1 cellular context compared by ENCODE assay signal in the genomic region with DNA sequence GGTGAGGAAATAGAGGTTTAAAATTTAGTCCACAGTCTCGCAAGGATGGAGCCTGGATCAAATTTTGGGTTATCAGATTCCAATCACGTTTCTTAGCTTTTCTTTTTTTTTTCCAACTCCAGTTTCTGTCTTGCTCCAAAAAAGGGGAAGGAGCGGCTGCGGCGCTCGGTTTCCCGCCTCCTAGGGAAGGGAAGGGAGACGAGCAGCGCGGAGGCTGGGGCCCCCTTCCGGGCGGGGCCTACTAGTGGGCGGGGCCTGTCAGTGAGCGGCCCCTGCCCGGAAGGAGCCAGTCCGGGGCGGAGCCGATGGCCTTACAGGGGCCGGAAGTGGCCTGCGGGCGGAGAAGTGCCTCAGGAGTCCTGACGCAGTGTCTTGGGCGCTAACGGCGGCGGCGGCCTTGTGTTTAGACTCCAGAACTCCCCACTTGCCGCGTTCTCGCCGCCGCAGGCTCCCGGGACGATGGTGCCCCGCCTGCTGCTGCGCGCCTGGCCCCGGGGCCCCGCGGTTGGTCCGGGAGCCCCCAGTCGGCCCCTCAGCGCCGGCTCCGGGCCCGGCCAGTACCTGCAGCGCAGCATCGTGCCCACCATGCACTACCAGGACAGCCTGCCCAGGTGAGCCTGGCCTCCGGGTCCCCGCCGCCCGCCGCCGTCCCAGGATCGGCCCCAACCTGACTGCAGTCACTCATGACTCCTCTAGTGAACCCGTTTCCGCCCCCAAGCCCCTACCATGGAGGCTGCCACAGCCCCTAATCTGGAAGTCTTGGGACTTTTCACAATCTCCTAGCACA.
A peak's percentile ranks its signal among the peaks of the same experiment; 100 is the strongest.
TF ChIP-seq lines count a peak whose summit lies in the region.

A gene (plus strand): TSS at position 340 of the 787 bp plus-strand sequence. CDS start 120 bp downstream, at position 460.

TF ChIP-seq in H1, 55 proteins besides CTCF, POLR2A, EP300 and RAD21 (continued from another document):
- TF ChIP-seq CHD1 (IDR thresholded peaks at IDR 0.05; ENCODE audit: low read depth, low read length): peak; percentile 44; the same call in 1 of the 2 replicates
- TF ChIP-seq ASH2L (IDR thresholded peaks at IDR 0.05; ENCODE audit: low read length): peak; percentile 81
- TF ChIP-seq, protein P1, sequence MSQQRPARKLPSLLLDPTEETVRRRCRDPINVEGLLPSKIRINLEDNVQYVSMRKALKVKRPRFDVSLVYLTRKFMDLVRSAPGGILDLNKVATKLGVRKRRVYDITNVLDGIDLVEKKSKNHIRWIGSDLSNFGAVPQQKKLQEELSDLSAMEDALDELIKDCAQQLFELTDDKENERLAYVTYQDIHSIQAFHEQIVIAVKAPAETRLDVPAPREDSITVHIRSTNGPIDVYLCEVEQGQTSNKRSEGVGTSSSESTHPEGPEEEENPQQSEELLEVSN (IDR thresholded peaks at IDR 0.05): peak; percentile 76
- no peak for TF ChIP-seq CREB1 (IDR thresholded peaks at IDR 0.05)
- TF ChIP-seq RFX5 (IDR thresholded peaks at IDR 0.05; ENCODE audit: borderline replicate concordance, low read depth, low read length): no peak
- TF ChIP-seq KDM5A (IDR thresholded peaks at IDR 0.05; ENCODE audit: low read length): 0 out of 2 replicates have a peak, but pooled peaks have one; percentile 39
- TF ChIP-seq MAFK (IDR thresholded peaks at IDR 0.05; ENCODE audit: low read depth, low read length): no peak
- no peak for TF ChIP-seq KDM1A (IDR thresholded peaks at IDR 0.05; ENCODE audit: borderline replicate concordance, low read length)
- TF ChIP-seq CBX5 (IDR thresholded peaks at IDR 0.05; ENCODE audit: low read depth, low read length): no peak
- TF ChIP-seq YY1 (IDR thresholded peaks at IDR 0.05; ENCODE audit: low read depth, low read length): peak; percentile 48; the same call in 1 of the 2 replicates
- no peak for TF ChIP-seq FOSL1 (IDR thresholded peaks at IDR 0.05; ENCODE audit: insufficient read depth, low read depth, low read length)
- TF ChIP-seq, protein P2, sequence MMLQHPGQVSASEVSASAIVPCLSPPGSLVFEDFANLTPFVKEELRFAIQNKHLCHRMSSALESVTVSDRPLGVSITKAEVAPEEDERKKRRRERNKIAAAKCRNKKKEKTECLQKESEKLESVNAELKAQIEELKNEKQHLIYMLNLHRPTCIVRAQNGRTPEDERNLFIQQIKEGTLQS (IDR thresholded peaks at IDR 0.05; ENCODE audit: insufficient read depth, low read depth, low read length): no peak
- TF ChIP-seq SUZ12 (IDR thresholded peaks at IDR 0.05; ENCODE audit: low read length): no peak
- peak; percentile 66; the same call in 1 of the 2 replicates for TF ChIP-seq SP1 (IDR thresholded peaks at IDR 0.05; ENCODE audit: low read depth, low read length)
- no peak for TF ChIP-seq CHD2 (IDR thresholded peaks at IDR 0.05; ENCODE audit: low read length)
- TF ChIP-seq TBP (IDR thresholded peaks at IDR 0.05; ENCODE audit: low read depth, low read length): peak; percentile 69
- peak; percentile 56 for TF ChIP-seq CTBP2 (IDR thresholded peaks at IDR 0.05; ENCODE audit: borderline replicate concordance, insufficient read depth, insufficient read length, low read length)
- TF ChIP-seq BRCA1 (IDR thresholded peaks at IDR 0.05; ENCODE audit: low read depth, low read length): no peak
- TF ChIP-seq BCL11A (IDR thresholded peaks at IDR 0.05; ENCODE audit: low read depth in 2 of 2, low read length in 2 of 2): no peak
- no peak for TF ChIP-seq POU5F1 (IDR thresholded peaks at IDR 0.05; ENCODE audit: low read depth, low read length)
- TF ChIP-seq NANOG (IDR thresholded peaks at IDR 0.05; ENCODE audit: insufficient read depth, low read depth, low read length, poor library complexity, severe bottlenecking): no peak
- TF ChIP-seq EGR1 (IDR thresholded peaks at IDR 0.05; ENCODE audit: borderline replicate concordance, low read depth, low read length): peak; percentile 59
- no peak for TF ChIP-seq RXRA (IDR thresholded peaks at IDR 0.05; ENCODE audit: insufficient read depth, low read depth, low read length)
- no peak for TF ChIP-seq SP2 (IDR thresholded peaks at IDR 0.05; ENCODE audit: low read length)
- no peak for TF ChIP-seq TCF12 (IDR thresholded peaks at IDR 0.05; ENCODE audit: low read depth, low read length)
- TF ChIP-seq, protein P3, sequence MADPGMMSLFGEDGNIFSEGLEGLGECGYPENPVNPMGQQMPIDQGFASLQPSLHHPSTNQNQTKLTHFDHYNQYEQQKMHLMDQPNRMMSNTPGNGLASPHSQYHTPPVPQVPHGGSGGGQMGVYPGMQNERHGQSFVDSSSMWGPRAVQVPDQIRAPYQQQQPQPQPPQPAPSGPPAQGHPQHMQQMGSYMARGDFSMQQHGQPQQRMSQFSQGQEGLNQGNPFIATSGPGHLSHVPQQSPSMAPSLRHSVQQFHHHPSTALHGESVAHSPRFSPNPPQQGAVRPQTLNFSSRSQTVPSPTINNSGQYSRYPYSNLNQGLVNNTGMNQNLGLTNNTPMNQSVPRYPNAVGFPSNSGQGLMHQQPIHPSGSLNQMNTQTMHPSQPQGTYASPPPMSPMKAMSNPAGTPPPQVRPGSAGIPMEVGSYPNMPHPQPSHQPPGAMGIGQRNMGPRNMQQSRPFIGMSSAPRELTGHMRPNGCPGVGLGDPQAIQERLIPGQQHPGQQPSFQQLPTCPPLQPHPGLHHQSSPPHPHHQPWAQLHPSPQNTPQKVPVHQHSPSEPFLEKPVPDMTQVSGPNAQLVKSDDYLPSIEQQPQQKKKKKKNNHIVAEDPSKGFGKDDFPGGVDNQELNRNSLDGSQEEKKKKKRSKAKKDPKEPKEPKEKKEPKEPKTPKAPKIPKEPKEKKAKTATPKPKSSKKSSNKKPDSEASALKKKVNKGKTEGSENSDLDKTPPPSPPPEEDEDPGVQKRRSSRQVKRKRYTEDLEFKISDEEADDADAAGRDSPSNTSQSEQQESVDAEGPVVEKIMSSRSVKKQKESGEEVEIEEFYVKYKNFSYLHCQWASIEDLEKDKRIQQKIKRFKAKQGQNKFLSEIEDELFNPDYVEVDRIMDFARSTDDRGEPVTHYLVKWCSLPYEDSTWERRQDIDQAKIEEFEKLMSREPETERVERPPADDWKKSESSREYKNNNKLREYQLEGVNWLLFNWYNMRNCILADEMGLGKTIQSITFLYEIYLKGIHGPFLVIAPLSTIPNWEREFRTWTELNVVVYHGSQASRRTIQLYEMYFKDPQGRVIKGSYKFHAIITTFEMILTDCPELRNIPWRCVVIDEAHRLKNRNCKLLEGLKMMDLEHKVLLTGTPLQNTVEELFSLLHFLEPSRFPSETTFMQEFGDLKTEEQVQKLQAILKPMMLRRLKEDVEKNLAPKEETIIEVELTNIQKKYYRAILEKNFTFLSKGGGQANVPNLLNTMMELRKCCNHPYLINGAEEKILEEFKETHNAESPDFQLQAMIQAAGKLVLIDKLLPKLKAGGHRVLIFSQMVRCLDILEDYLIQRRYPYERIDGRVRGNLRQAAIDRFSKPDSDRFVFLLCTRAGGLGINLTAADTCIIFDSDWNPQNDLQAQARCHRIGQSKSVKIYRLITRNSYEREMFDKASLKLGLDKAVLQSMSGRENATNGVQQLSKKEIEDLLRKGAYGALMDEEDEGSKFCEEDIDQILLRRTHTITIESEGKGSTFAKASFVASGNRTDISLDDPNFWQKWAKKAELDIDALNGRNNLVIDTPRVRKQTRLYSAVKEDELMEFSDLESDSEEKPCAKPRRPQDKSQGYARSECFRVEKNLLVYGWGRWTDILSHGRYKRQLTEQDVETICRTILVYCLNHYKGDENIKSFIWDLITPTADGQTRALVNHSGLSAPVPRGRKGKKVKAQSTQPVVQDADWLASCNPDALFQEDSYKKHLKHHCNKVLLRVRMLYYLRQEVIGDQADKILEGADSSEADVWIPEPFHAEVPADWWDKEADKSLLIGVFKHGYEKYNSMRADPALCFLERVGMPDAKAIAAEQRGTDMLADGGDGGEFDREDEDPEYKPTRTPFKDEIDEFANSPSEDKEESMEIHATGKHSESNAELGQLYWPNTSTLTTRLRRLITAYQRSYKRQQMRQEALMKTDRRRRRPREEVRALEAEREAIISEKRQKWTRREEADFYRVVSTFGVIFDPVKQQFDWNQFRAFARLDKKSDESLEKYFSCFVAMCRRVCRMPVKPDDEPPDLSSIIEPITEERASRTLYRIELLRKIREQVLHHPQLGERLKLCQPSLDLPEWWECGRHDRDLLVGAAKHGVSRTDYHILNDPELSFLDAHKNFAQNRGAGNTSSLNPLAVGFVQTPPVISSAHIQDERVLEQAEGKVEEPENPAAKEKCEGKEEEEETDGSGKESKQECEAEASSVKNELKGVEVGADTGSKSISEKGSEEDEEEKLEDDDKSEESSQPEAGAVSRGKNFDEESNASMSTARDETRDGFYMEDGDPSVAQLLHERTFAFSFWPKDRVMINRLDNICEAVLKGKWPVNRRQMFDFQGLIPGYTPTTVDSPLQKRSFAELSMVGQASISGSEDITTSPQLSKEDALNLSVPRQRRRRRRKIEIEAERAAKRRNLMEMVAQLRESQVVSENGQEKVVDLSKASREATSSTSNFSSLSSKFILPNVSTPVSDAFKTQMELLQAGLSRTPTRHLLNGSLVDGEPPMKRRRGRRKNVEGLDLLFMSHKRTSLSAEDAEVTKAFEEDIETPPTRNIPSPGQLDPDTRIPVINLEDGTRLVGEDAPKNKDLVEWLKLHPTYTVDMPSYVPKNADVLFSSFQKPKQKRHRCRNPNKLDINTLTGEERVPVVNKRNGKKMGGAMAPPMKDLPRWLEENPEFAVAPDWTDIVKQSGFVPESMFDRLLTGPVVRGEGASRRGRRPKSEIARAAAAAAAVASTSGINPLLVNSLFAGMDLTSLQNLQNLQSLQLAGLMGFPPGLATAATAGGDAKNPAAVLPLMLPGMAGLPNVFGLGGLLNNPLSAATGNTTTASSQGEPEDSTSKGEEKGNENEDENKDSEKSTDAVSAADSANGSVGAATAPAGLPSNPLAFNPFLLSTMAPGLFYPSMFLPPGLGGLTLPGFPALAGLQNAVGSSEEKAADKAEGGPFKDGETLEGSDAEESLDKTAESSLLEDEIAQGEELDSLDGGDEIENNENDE (IDR thresholded peaks at IDR 0.05; ENCODE audit: insufficient replicate concordance, low read length): no peak
- peak; percentile 86 for TF ChIP-seq TAF1 (IDR thresholded peaks at IDR 0.05; ENCODE audit: low read depth, low read length)
- TF ChIP-seq GTF2F1 (IDR thresholded peaks at IDR 0.05; ENCODE audit: borderline replicate concordance, low read depth, low read length): no peak
- no peak for TF ChIP-seq SRF (IDR thresholded peaks at IDR 0.05; ENCODE audit: low read depth, low read length)
- TF ChIP-seq SAP30 (IDR thresholded peaks at IDR 0.05; ENCODE audit: insufficient read depth, insufficient replicate concordance, low read length): no peak
- TF ChIP-seq POLR2AphosphoS5 (IDR thresholded peaks at IDR 0.05; ENCODE audit: low read depth, low read length): peak; percentile 87
- peak; percentile 65 for TF ChIP-seq KDM4A (IDR thresholded peaks at IDR 0.05; ENCODE audit: low read depth, low read length, severe bottlenecking)
- TF ChIP-seq SIN3A (conservative IDR thresholded peaks at IDR 0.05 in 1 of 2, IDR thresholded peaks at IDR 0.05 in 1 of 2; ENCODE audit: low read depth in 1 of 2, low read length in 2 of 2): peak; percentile 14 to 49; a peak in 1 of 4 replicates
- no peak for TF ChIP-seq SIRT6 (IDR thresholded peaks at IDR 0.05; ENCODE audit: low read length)
- TF ChIP-seq CEBPB (IDR thresholded peaks at IDR 0.05; ENCODE audit: low read depth, low read length): no peak
- TF ChIP-seq ZNF274 (IDR thresholded peaks at IDR 0.05; ENCODE audit: borderline replicate concordance, extremely low read depth, low read length): no peak
- no peak for TF ChIP-seq EZH2 (IDR thresholded peaks at IDR 0.05; ENCODE audit: low read depth, low read length, severe bottlenecking)
- TF ChIP-seq CBX8 (IDR thresholded peaks at IDR 0.05; ENCODE audit: borderline replicate concordance, low read depth, low read length): no peak
- TF ChIP-seq, protein P4, sequence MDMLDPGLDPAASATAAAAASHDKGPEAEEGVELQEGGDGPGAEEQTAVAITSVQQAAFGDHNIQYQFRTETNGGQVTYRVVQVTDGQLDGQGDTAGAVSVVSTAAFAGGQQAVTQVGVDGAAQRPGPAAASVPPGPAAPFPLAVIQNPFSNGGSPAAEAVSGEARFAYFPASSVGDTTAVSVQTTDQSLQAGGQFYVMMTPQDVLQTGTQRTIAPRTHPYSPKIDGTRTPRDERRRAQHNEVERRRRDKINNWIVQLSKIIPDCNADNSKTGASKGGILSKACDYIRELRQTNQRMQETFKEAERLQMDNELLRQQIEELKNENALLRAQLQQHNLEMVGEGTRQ (IDR thresholded peaks at IDR 0.05; ENCODE audit: low read length): no peak
- TF ChIP-seq SIX5 (IDR thresholded peaks at IDR 0.05; ENCODE audit: low read depth, low read length): no peak
- peak; percentile 82; the same call in 1 of the 2 replicates for TF ChIP-seq GABPA (IDR thresholded peaks at IDR 0.05; ENCODE audit: borderline replicate concordance, insufficient read depth, low read length)
- TF ChIP-seq, protein P5, sequence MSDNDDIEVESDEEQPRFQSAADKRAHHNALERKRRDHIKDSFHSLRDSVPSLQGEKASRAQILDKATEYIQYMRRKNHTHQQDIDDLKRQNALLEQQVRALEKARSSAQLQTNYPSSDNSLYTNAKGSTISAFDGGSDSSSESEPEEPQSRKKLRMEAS (IDR thresholded peaks at IDR 0.05): peak; percentile 40; the same call in 1 of the 2 replicates
- TF ChIP-seq, protein P6, sequence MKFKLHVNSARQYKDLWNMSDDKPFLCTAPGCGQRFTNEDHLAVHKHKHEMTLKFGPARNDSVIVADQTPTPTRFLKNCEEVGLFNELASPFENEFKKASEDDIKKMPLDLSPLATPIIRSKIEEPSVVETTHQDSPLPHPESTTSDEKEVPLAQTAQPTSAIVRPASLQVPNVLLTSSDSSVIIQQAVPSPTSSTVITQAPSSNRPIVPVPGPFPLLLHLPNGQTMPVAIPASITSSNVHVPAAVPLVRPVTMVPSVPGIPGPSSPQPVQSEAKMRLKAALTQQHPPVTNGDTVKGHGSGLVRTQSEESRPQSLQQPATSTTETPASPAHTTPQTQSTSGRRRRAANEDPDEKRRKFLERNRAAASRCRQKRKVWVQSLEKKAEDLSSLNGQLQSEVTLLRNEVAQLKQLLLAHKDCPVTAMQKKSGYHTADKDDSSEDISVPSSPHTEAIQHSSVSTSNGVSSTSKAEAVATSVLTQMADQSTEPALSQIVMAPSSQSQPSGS (IDR thresholded peaks at IDR 0.05; ENCODE audit: low read length): no peak
- TF ChIP-seq HDAC2 (IDR thresholded peaks at IDR 0.05; ENCODE audit: borderline replicate concordance in 1 of 2, low read depth in 2 of 2, low read length in 2 of 2): 0 out of 4 replicates have a peak, but pooled peaks of 1 of the 2 experiments have one; percentile 54
- TF ChIP-seq RNF2 (IDR thresholded peaks at IDR 0.05; ENCODE audit: borderline replicate concordance, low read depth, low read length, missing control alignments, poor library complexity, severe bottlenecking): no peak
- TF ChIP-seq PHF8 (conservative IDR thresholded peaks at IDR 0.05; ENCODE audit: low read depth, low read length): peak; percentile 85
- TF ChIP-seq HDAC6 (IDR thresholded peaks at IDR 0.05; ENCODE audit: low read depth, low read length): no peak
- peak; percentile 67; the same call in 1 of the 2 replicates for TF ChIP-seq SP4 (IDR thresholded peaks at IDR 0.05; ENCODE audit: low read length)
- no peak for TF ChIP-seq TEAD4 (IDR thresholded peaks at IDR 0.05; ENCODE audit: low read depth, low read length)
- peak; percentile 83; the same call in 1 of the 2 replicates for TF ChIP-seq RBBP5 (IDR thresholded peaks at IDR 0.05; ENCODE audit: borderline replicate concordance, low read depth, low read length)
- no peak for TF ChIP-seq JUND (IDR thresholded peaks at IDR 0.05; ENCODE audit: low read length)
- peak; percentile 50 for TF ChIP-seq TAF7 (optimal IDR thresholded peaks at IDR 0.05; ENCODE audit: borderline replicate concordance, low read depth, low read length)
